Comparison of ENCODE assay signal across 18 cellular contexts in genomic region chr4:99027304-99027703, GRCh38. TPM values are rescaled to one million over a fixed set of nuclear protein-coding genes. Genes with fewer than 3 reads are reported as not detected.
DNase-seq lines count a peak whose midpoint lies in the region; ATAC-seq and TF ChIP-seq lines count a peak whose summit lies in the region.
"Had no signal": no experiment of that assay in that cellular context is flagged by ENCODE, and none has a peak within 500 bp of the region (broad histone marks: within the 10 kb centered on the region; RNA-seq: fewer than 3 reads in every experiment).

No MANE protein-coding gene starts in this region.

- DNase-seq in natural killer cell (no peak), SK-N-MC (ENCODE audit: low read depth, low spot score) (no peak), hepatocyte (ENCODE audit: low spot score) (no peak), progenitor cell of endocrine pancreas (ENCODE audit: low spot score, unreplicated experiment) (no peak), nephron progenitor cell (no peak), SK-N-SH (no peak)
- DNase-seq in natural killer cell treated with Interleukin-12 subunit alpha and Interleukin-12 subunit beta and Interleukin-15 and Interleukin-18, amount 100 ng/mL, for 72 hours (ENCODE audit: low spot score) = no peak
- DNase-seq in activated T-cell treated with anti-CD3 and anti-CD28 coated beads, Interleukin-2, amount 50 U/mL, for 48 hours = no peak
- DNase-seq: DMS153, EL, NCI-H1417, NCI-H187 treated with DMSO at 0.1 percent for 48 hours, NCI-H226, NCI-H524, NCI-H82, Right ventricle myocardium superior had no signal

- H3K4me1 ChIP-seq in hepatocyte (ENCODE audit: insufficient read depth) = peaks cover 23% of the 10 kb centered on the region
- peaks cover 0 to 2% of the 10 kb centered on the region in 2 experiments; a peak in 3 of 4 replicates for H3K4me1 ChIP-seq in SK-N-SH (ENCODE audit: control insufficient read depth in 1 of 2, insufficient read depth in 2 of 2, low read depth in 1 of 2, low read length in 1 of 2)

- H3K27ac Mint-ChIP-seq in natural killer cell (peak overlapping the region; percentile 32 to 59), progenitor cell of endocrine pancreas (peak overlapping the region; percentile 30), nephron progenitor cell (no peak overlapping the region)
- H3K27ac Mint-ChIP-seq in natural killer cell treated with Interleukin-12 subunit alpha and Interleukin-12 subunit beta and Interleukin-15 and Interleukin-18, amount 100 ng/mL, for 72 hours = no peak overlapping the region

- H2AFZ ChIP-seq in hepatocyte (no peak overlapping the region), SK-N-SH (ENCODE audit: low read depth) (no peak overlapping the region)

- no peak for TF ChIP-seq CTCF in natural killer cell (IDR thresholded peaks at IDR 0.05)
- no peak for TF ChIP-seq CTCF in hepatocyte (IDR thresholded peaks at IDR 0.05; ENCODE audit: poor library complexity)
- no peak for TF ChIP-seq CTCF in progenitor cell of endocrine pancreas (IDR thresholded peaks at IDR 0.05; ENCODE audit: unreplicated experiment)
- TF ChIP-seq CTCF in nephron progenitor cell (IDR thresholded peaks at IDR 0.05) = no peak
- no peak for TF ChIP-seq CTCF in SK-N-SH (IDR thresholded peaks at IDR 0.05)

- H3K4me3 Mint-ChIP-seq in natural killer cell (no peak overlapping the region), progenitor cell of endocrine pancreas (ENCODE audit: low read depth) (no peak overlapping the region), nephron progenitor cell (no peak overlapping the region)
- no peak overlapping the region for H3K4me3 Mint-ChIP-seq in natural killer cell treated with Interleukin-12 subunit alpha and Interleukin-12 subunit beta and Interleukin-15 and Interleukin-18, amount 100 ng/mL, for 72 hours

- H3K9ac ChIP-seq in SK-N-MC (ENCODE audit: insufficient read length) (no peak overlapping the region), SK-N-SH (no peak overlapping the region)
- H3K9ac ChIP-seq: BLaER1 treated with 17β-estradiol and CSF1 and Interleukin-3, amounts not matched to agents 10 nM and 100 nM had no signal

- H3K4me1 Mint-ChIP-seq in natural killer cell (peaks cover 48 to 73% of the 10 kb centered on the region in 2 donors), progenitor cell of endocrine pancreas (ENCODE audit: low read depth) (peaks cover 42% of the 10 kb centered on the region), nephron progenitor cell (peaks cover 8% of the 10 kb centered on the region)
- H3K4me1 Mint-ChIP-seq in natural killer cell treated with Interleukin-12 subunit alpha and Interleukin-12 subunit beta and Interleukin-15 and Interleukin-18, amount 100 ng/mL, for 72 hours (ENCODE audit: low read depth in 2 of 2) = peaks cover 38 to 46% of the 10 kb centered on the region in 2 donors

- H4K20me1 ChIP-seq in hepatocyte (ENCODE audit: insufficient read depth, poor library complexity, severe bottlenecking) (peaks cover 4% of the 10 kb centered on the region), SK-N-SH (ENCODE audit: insufficient read depth) (peaks cover 23% of the 10 kb centered on the region)

- H3K27me3 ChIP-seq in hepatocyte = no peaks in the 10 kb centered on the region
- H3K27me3 ChIP-seq in SK-N-SH (ENCODE audit: insufficient read depth) = no peaks in the 10 kb centered on the region
- H3K27me3 ChIP-seq: BLaER1 treated with 17β-estradiol and CSF1 and Interleukin-3, amounts not matched to agents 10 nM and 100 nM had no signal

- H3K4me3 ChIP-seq in SK-N-MC (no peak overlapping the region), hepatocyte (no peak overlapping the region), SK-N-SH (ENCODE audit: low read depth in 2 of 2, low read length in 1 of 2) (no peak overlapping the region)
- H3K4me3 ChIP-seq: BLaER1 treated with 17β-estradiol and CSF1 and Interleukin-3, amounts not matched to agents 10 nM and 100 nM; GM12878 had no signal

- POLR2A ChIA-PET in SK-N-SH (lab: Yijun Ruan, JAX) = no interaction called here

- 69% methylated on average over 2 of the region's 2 CpGs for WGBS in hepatocyte (ENCODE audit: low lambda C conversion rate, missing lambda C conversion rate)
- 67% methylated on average over 2 of the region's 2 CpGs for WGBS in SK-N-SH (ENCODE audit: low lambda C conversion rate)

- H3K79me2 ChIP-seq in hepatocyte (peaks cover 90% of the 10 kb centered on the region), SK-N-SH (ENCODE audit: insufficient read depth) (peaks cover 95% of the 10 kb centered on the region)

- H3F3A ChIP-seq in SK-N-SH (replicated peaks; ENCODE audit: insufficient read depth) = no peaks in the 10 kb centered on the region

- 0 out of 2 replicates have a peak overlapping the region, but pooled peaks have one; percentile 33 for H3K27ac ChIP-seq in SK-N-MC
- H3K27ac ChIP-seq in hepatocyte = peak overlapping the region; percentile 58
- H3K27ac ChIP-seq in SK-N-SH (ENCODE audit: low read depth in 2 of 2, low read length in 1 of 2) = no peak overlapping the region
- H3K27ac ChIP-seq: BLaER1 treated with 17β-estradiol and CSF1 and Interleukin-3, amounts not matched to agents 10 nM and 100 nM had no signal

- H3K9me2 ChIP-seq in hepatocyte (replicated peaks; ENCODE audit: insufficient read depth) (no peaks in the 10 kb centered on the region), SK-N-SH (no peaks in the 10 kb centered on the region)

- no peak for TF ChIP-seq EP300 in SK-N-SH (IDR thresholded peaks at IDR 0.05; ENCODE audit: borderline replicate concordance in 1 of 2, low read depth in 1 of 2, low read length in 1 of 2)

- peaks cover 42% of the 10 kb centered on the region for H3K36me3 ChIP-seq in SK-N-MC (ENCODE audit: insufficient read depth, low read length)
- no peaks in the 10 kb centered on the region for H3K36me3 ChIP-seq in hepatocyte (replicated peaks; ENCODE audit: insufficient read depth, low read depth)
- H3K36me3 ChIP-seq in SK-N-SH (replicated peaks in 1 of 2; ENCODE audit: control insufficient read depth in 1 of 2, insufficient read depth in 2 of 2, low read length in 1 of 2) = peaks cover 11% of the 10 kb centered on the region in 2 experiments

- H3K4me2 ChIP-seq in hepatocyte (peak overlapping the region; percentile 59), SK-N-SH (no peak overlapping the region)

- ATAC-seq in natural killer cell = no peak
- ATAC-seq in natural killer cell treated with Interleukin-12 subunit alpha and Interleukin-12 subunit beta and Interleukin-15 and Interleukin-18, amount 100 ng/mL, for 72 hours = no peak
- ATAC-seq: GM12878 had no signal

- H3K27me3 Mint-ChIP-seq in natural killer cell (ENCODE audit: low read depth in 2 of 2) (no peaks in the 10 kb centered on the region), progenitor cell of endocrine pancreas (no peaks in the 10 kb centered on the region), nephron progenitor cell (ENCODE audit: low read depth, poor library complexity) (no peaks in the 10 kb centered on the region)
- H3K27me3 Mint-ChIP-seq in natural killer cell treated with Interleukin-12 subunit alpha and Interleukin-12 subunit beta and Interleukin-15 and Interleukin-18, amount 100 ng/mL, for 72 hours = no peaks in the 10 kb centered on the region

- H3K9me3 ChIP-seq in SK-N-MC (ENCODE audit: low read depth, low read length) (no peaks in the 10 kb centered on the region), hepatocyte (ENCODE audit: low read depth) (no peaks in the 10 kb centered on the region), SK-N-SH (no peaks in the 10 kb centered on the region)

- CTCF ChIA-PET in SK-N-SH (lab: Yijun Ruan, JAX) = interaction anchor here (1.0 to 2.1 kb wide), 2 partner anchors 29 to 32 kb away, joined by 3 to 8 read pairs; partner anchors contain the start of gene METAP1

- no peaks in the 10 kb centered on the region for H3K36me3 Mint-ChIP-seq in natural killer cell
- no peaks in the 10 kb centered on the region for H3K36me3 Mint-ChIP-seq in natural killer cell treated with Interleukin-12 subunit alpha and Interleukin-12 subunit beta and Interleukin-15 and Interleukin-18, amount 100 ng/mL, for 72 hours
- H3K36me3 Mint-ChIP-seq in progenitor cell of endocrine pancreas (ENCODE audit: insufficient read depth) = peaks cover 10% of the 10 kb centered on the region
- H3K36me3 Mint-ChIP-seq in nephron progenitor cell (ENCODE audit: low read depth) = peaks cover 40% of the 10 kb centered on the region

- H3K9me3 Mint-ChIP-seq in natural killer cell (no peaks in the 10 kb centered on the region), progenitor cell of endocrine pancreas (ENCODE audit: low read depth) (peaks cover 4% of the 10 kb centered on the region), nephron progenitor cell (peaks cover 22% of the 10 kb centered on the region)
- no peaks in the 10 kb centered on the region for H3K9me3 Mint-ChIP-seq in natural killer cell treated with Interleukin-12 subunit alpha and Interleukin-12 subunit beta and Interleukin-15 and Interleukin-18, amount 100 ng/mL, for 72 hours

- intact Hi-C loops in natural killer cell (cut with micrococcal nuclease) = no loop called here

- no peak for TF ChIP-seq RAD21 in SK-N-SH (IDR thresholded peaks at IDR 0.05; ENCODE audit: low read length)

TF ChIP-seq in SK-N-SH, 30 proteins besides CTCF, POLR2A, EP300 and RAD21 (continues in another document):
- no peak for TF ChIP-seq TCF12 (IDR thresholded peaks at IDR 0.05)
- no peak for TF ChIP-seq RXRA (IDR thresholded peaks at IDR 0.05; ENCODE audit: borderline replicate concordance, low read depth)
- no peak for TF ChIP-seq JUND (IDR thresholded peaks at IDR 0.05)
- no peak for TF ChIP-seq FOXM1 (IDR thresholded peaks at IDR 0.05; ENCODE audit: low read depth)
- no peak for TF ChIP-seq MXI1 (IDR thresholded peaks at IDR 0.05; ENCODE audit: low read depth, low read length)
- TF ChIP-seq NRF1 (IDR thresholded peaks at IDR 0.05; ENCODE audit: low read depth, low read length) = no peak
- no peak for TF ChIP-seq FOSL2 (IDR thresholded peaks at IDR 0.05; ENCODE audit: borderline replicate concordance, low read depth)
- no peak for TF ChIP-seq MEF2A (IDR thresholded peaks at IDR 0.05; ENCODE audit: borderline replicate concordance, low read depth)
- no peak for TF ChIP-seq RCOR1 (IDR thresholded peaks at IDR 0.05; ENCODE audit: low read length)
- TF ChIP-seq MAX (IDR thresholded peaks at IDR 0.05; ENCODE audit: low read depth) = no peak
- TF ChIP-seq SIN3A (IDR thresholded peaks at IDR 0.05; ENCODE audit: borderline replicate concordance, low read depth, low read length) = no peak

RNA-seq across cellular contexts. Expression of gene METAP1, which starts 31.8 kb away (rescaled TPM):
- total RNA-seq in natural killer cell (10 to 100 TPM; 41.1 to 54.3 (median 41.5) TPM), hepatocyte (49.6 and 50.8 TPM in 2 replicates), progenitor cell of endocrine pancreas (49.1 and 51.3 TPM in 2 replicates)
- 10 to 100 TPM; 46.6 to 62.0 TPM for total RNA-seq in natural killer cell treated with Interleukin-12 subunit alpha and Interleukin-12 subunit beta and Interleukin-15 and Interleukin-18, amount 100 ng/mL, for 72 hours
- polyA plus RNA-seq in hepatocyte (19.0 and 26.3 TPM in 2 replicates), SK-N-SH (2012; rRNA removed) (41.0 and 51.2 TPM in 2 replicates)
- 56.5 and 63.6 TPM in 2 replicates for polyA plus RNA-seq in SK-N-SH (2012; cell fraction: cytosol; rRNA removed)
- polyA plus RNA-seq in SK-N-SH (2012; cell fraction: nucleus; rRNA removed) = 54.6 and 62.8 TPM in 2 replicates

Comparison
In these comparisons a context has a peak if more than half of its experiments do, and no peak if none do; other contexts are left out.
1. H3K27ac Mint-ChIP-seq: peak in natural killer cell (2 of 2) and progenitor cell of endocrine pancreas (single experiment); none in natural killer cell treated with Interleukin-12 subunit alpha and Interleukin-12 subunit beta and Interleukin-15 and Interleukin-18, amount 100 ng/mL, for 72 hours (0 of 2) and nephron progenitor cell (single experiment).
2. H3K27ac ChIP-seq: peak in SK-N-MC (single experiment) and hepatocyte (single experiment); none in SK-N-SH (0 of 2).